Comparison of ENCODE assay signal across 9 cellular contexts in the genomic region with DNA sequence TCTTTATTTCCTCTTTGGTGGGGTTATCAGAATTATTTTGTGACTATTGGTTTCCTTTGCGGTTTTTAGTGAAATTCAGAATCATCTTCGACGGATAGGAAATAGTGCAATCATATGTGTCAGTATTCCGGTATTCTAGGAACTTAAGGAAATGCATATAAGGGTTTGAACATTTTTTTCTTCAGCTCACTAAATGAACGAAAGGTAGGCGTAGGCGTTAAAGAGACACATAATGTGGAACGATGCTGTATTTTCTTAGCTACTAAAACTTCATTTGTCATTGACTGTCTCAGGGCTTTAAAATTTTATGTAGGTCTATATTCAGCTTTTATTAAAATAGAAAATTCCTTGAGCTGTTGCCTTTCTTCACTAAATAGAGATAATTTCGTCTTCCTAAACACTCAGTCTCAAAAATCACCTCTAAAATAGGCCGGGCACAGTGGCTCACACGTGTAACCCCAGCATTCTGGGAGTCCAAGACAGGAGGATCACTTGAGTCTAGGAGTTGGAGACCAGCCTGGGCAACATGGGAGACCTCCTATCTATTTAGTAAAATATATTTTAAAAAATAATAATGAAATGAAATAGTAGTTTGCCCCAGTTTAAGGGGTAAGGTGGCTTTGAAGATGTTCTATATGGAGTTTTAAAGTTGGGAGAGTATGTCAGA. TPM values are rescaled to one million over a fixed set of nuclear protein-coding genes. Genes with fewer than 3 reads are reported as not detected.
DNase-seq lines count a peak whose midpoint lies in the region; ATAC-seq and TF ChIP-seq lines count a peak whose summit lies in the region.
"Had no signal": no experiment of that assay in that cellular context is flagged by ENCODE, and none has a peak within 500 bp of the region (broad histone marks: within the 10 kb centered on the region; RNA-seq: fewer than 3 reads in every experiment).

No MANE protein-coding gene starts in this region.

- H3K9me3 ChIP-seq in heart right ventricle, result no peaks in the 10 kb centered on the region
- no peaks in the 10 kb centered on the region for H3K9me3 ChIP-seq in upper lobe of left lung
- H3K9me3 ChIP-seq: SJSA1 had no signal

- peaks cover 0 to 48% (median 33%) of the 10 kb centered on the region in 9 donors for H3K4me1 ChIP-seq in heart right ventricle
- peaks cover 6 to 30% (median 11%) of the 10 kb centered on the region in 4 donors for H3K4me1 ChIP-seq in upper lobe of left lung

- no peaks in the 10 kb centered on the region for H3K27me3 Mint-ChIP-seq in activated T-helper 2 cell treated with anti-CD3 and anti-CD28 coated beads, Interferon-gamma antibody, Interleukin-2, Interleukin-4, amounts not matched to agents 10 μg/mL and 5 μg/mL and 100 μg/mL, durations not matched to agents 14 hours and 24 hours and 36 hours (ENCODE audit: low read depth)
- peaks cover 35% of the 10 kb centered on the region for H3K27me3 Mint-ChIP-seq in memory B cell

- H3K27me3 ChIP-seq in heart right ventricle (peaks cover 0 to 81% (median 0%) of the 10 kb centered on the region in 7 donors), upper lobe of left lung (no peaks in the 10 kb centered on the region)
- H3K27me3 ChIP-seq: SJSA1 had no signal

- H3K27ac Mint-ChIP-seq in activated T-helper 2 cell treated with anti-CD3 and anti-CD28 coated beads, Interferon-gamma antibody, Interleukin-2, Interleukin-4, amounts not matched to agents 10 μg/mL and 5 μg/mL and 100 μg/mL, durations not matched to agents 14 hours and 24 hours and 36 hours, result peak overlapping the region; percentile 98
- peak overlapping the region; percentile 65 for H3K27ac Mint-ChIP-seq in memory B cell

- no peak for TF ChIP-seq POLR2A in upper lobe of left lung (IDR thresholded peaks at IDR 0.05)

- intact Hi-C loops in heart right ventricle (cut with DNase I), result loop anchor here in 5 of 10 donors (2.0 to 10.0 kb wide), 6 partner anchors 17 to 539 kb away; no protein-coding TSS in a partner anchor
- intact Hi-C loops in left ventricle myocardium superior (cut with micrococcal nuclease), result no loop called here
- intact Hi-C loops in activated T-helper 2 cell treated with anti-CD3 and anti-CD28 coated beads, Interferon-gamma antibody, Interleukin-2, Interleukin-4, amounts not matched to agents 10 μg/mL and 5 μg/mL and 100 μg/mL, durations not matched to agents 14 hours and 24 hours and 36 hours (cut with micrococcal nuclease), result loop anchor here (1.0 to 10.0 kb wide), 6 partner anchors 17 to 1841 kb away; partner anchors contain the start of genes CLUL1, ENOSF1, SMCHD1 and USP14

- H3K4me3 ChIP-seq in heart right ventricle, result peak overlapping the region in 7 of 10 donors; percentile 88 to 98 (median 91)
- H3K4me3 ChIP-seq in upper lobe of left lung, result peak overlapping the region in 3 of 4 donors; percentile 75 to 88 (median 80)

- no peak for ATAC-seq in heart right ventricle
- no peak for ATAC-seq in left ventricle myocardium superior
- no peak for ATAC-seq in memory B cell (ENCODE audit: low read depth)
- no peak for ATAC-seq in upper lobe of left lung (ENCODE audit: low FRiP score in 2 of 2)
- ATAC-seq in HG02678 (IDR thresholded peaks at IDR 0.05; ENCODE audit: unreplicated experiment), result no peak

- TF ChIP-seq CTCF in heart right ventricle (IDR thresholded peaks at IDR 0.05) (no peak), upper lobe of left lung (IDR thresholded peaks at IDR 0.05) (no peak), GM13976 (IDR thresholded peaks at IDR 0.05; ENCODE audit: borderline replicate concordance, control extremely low read depth, extremely low read depth, insufficient read depth, missing control alignments) (no peak)

- peaks cover 19% of the 10 kb centered on the region for H3K36me3 Mint-ChIP-seq in activated T-helper 2 cell treated with anti-CD3 and anti-CD28 coated beads, Interferon-gamma antibody, Interleukin-2, Interleukin-4, amounts not matched to agents 10 μg/mL and 5 μg/mL and 100 μg/mL, durations not matched to agents 14 hours and 24 hours and 36 hours (ENCODE audit: low read depth)
- peaks cover 2% of the 10 kb centered on the region for H3K36me3 Mint-ChIP-seq in memory B cell

- DNase-seq in heart right ventricle (no peak), left ventricle myocardium superior (no peak), memory B cell (ENCODE audit: low spot score in 2 of 2) (no peak), upper lobe of left lung (no peak), NCI-H446 (lab: John Stamatoyannopoulos, UW) (no peak), GM13976 (ENCODE audit: low spot score) (no peak)
- DNase-seq in activated T-helper 2 cell treated with anti-CD3 and anti-CD28 coated beads, Interferon-gamma antibody, Interleukin-2, Interleukin-4, amounts not matched to agents 10 μg/mL and 5 μg/mL and 100 μg/mL, durations not matched to agents 14 hours and 24 hours and 36 hours (ENCODE audit: low spot score), result no peak

- H3K4me3 Mint-ChIP-seq in activated T-helper 2 cell treated with anti-CD3 and anti-CD28 coated beads, Interferon-gamma antibody, Interleukin-2, Interleukin-4, amounts not matched to agents 10 μg/mL and 5 μg/mL and 100 μg/mL, durations not matched to agents 14 hours and 24 hours and 36 hours (ENCODE audit: low read depth), result peak overlapping the region; percentile 89
- H3K4me3 Mint-ChIP-seq in memory B cell, result peak overlapping the region; percentile 79

- no peak for TF ChIP-seq EP300 in upper lobe of left lung (IDR thresholded peaks at IDR 0.05)

- H3K4me1 Mint-ChIP-seq in activated T-helper 2 cell treated with anti-CD3 and anti-CD28 coated beads, Interferon-gamma antibody, Interleukin-2, Interleukin-4, amounts not matched to agents 10 μg/mL and 5 μg/mL and 100 μg/mL, durations not matched to agents 14 hours and 24 hours and 36 hours (ENCODE audit: low read depth), result peaks cover 60% of the 10 kb centered on the region
- peaks cover 13% of the 10 kb centered on the region for H3K4me1 Mint-ChIP-seq in memory B cell

- no peaks in the 10 kb centered on the region for H3K9me3 Mint-ChIP-seq in activated T-helper 2 cell treated with anti-CD3 and anti-CD28 coated beads, Interferon-gamma antibody, Interleukin-2, Interleukin-4, amounts not matched to agents 10 μg/mL and 5 μg/mL and 100 μg/mL, durations not matched to agents 14 hours and 24 hours and 36 hours
- peaks cover 10% of the 10 kb centered on the region for H3K9me3 Mint-ChIP-seq in memory B cell

- in situ Hi-C loops in GM13976 (cut with MboI; ENCODE audit: low sequenced_read_pairs, unreplicated experiment), result loop anchor here (25.0 kb wide), 1 partner anchor 1849 kb away; the partner anchor contains the start of gene SMCHD1

- 56 to 64% methylated on average over 11 of the region's 11 CpGs for WGBS in heart right ventricle, 2 donors
- 51 to 62% methylated on average over 11 of the region's 11 CpGs for WGBS in upper lobe of left lung, 2 donors

- H3K27ac ChIP-seq in heart right ventricle, result peak overlapping the region in 9 of 10 donors; percentile 86 to 98 (median 96)
- peak overlapping the region; percentile 93 to 96 (median 96) for H3K27ac ChIP-seq in upper lobe of left lung

- H3K36me3 ChIP-seq in heart right ventricle (no peaks in the 10 kb centered on the region), upper lobe of left lung (no peaks in the 10 kb centered on the region)

RNA-seq across cellular contexts. Expression of gene YES1, which starts 1.5 kb away (rescaled TPM):
- total RNA-seq in heart right ventricle (10 to 100 TPM; 17.4 to 31.5 (median 22.6) TPM), left ventricle myocardium superior (23.4 TPM), upper lobe of left lung (100 to 1,000 TPM in 2 of 6 donors, 10 to 100 TPM in 4; 24.1 to 118 (median 55.0) TPM)
- 10 to 100 TPM; 10.3 to 13.4 TPM for polyA plus RNA-seq in heart right ventricle
- total RNA-seq in activated T-helper 2 cell treated with anti-CD3 and anti-CD28 coated beads, Interferon-gamma antibody, Interleukin-2, Interleukin-4, amounts not matched to agents 10 μg/mL and 5 μg/mL and 100 μg/mL, durations not matched to agents 14 hours and 24 hours and 36 hours, result 18.4 and 18.5 TPM in 2 replicates
